Comparison of ENCODE assay signal across 8 cellular contexts in the genomic region with DNA sequence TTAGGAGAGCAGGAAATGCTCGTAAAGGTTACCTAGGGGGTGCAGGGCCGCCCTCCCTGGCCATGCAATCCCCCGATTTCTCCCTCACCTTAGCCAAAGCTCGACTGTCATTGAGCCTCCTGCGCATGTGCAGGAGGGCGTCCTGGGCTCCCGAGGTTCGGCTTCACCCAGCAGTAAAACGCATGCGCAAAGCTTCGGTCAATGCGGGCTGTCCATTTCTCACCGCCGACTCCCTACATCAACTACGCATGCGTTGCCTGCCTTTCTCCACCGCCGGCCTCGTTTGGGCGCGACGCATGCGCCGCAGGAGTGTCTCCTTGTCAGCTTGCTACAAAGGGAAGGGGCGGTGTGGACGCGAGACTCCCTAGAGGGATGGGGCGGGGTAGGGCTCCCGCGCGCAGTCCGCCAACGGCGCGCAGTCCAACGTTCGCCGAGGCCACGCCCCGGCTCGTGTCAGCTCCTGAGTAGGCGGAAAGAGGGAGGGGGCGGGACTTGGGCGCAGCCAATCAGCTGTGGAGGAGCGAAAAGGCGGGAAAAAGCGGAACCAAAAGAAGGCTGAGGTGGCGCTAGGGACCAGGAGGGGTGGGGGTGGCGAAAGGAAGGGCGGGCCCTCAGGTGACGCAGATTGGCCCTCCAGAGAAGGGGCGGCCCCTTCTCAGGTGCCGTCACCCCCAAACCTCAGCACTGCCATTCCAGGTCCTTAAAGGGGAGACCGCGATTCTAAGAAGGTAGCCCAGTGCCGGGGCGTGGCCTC. TPM values are rescaled to one million over a fixed set of nuclear protein-coding genes. Genes with fewer than 3 reads are reported as not detected.
DNase-seq lines count a peak whose midpoint lies in the region; FAIRE-seq and TF ChIP-seq lines count a peak whose summit lies in the region.

A gene with protein sequence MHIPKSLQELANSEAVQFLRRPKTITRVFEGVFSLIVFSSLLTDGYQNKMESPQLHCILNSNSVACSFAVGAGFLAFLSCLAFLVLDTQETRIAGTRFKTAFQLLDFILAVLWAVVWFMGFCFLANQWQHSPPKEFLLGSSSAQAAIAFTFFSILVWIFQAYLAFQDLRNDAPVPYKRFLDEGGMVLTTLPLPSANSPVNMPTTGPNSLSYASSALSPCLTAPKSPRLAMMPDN (plus strand): TSS at position 558 of the 754 bp plus-strand sequence. CDS start 1,476 bp downstream, outside the sequence.
TSS of gene TMEM143 (minus strand) at position 131 of the 754 bp plus-strand sequence. CDS start at position 111, 20 bp downstream.

- no peaks in the 10 kb centered on the region for H3K27me3 ChIP-seq in neuron (ENCODE audit: insufficient read depth, low read length)

- H3K27me3 Mint-ChIP-seq in HFFc6 (ENCODE audit: insufficient read depth), result peaks cover under 1% of the 10 kb centered on the region
- no peaks in the 10 kb centered on the region for H3K27me3 Mint-ChIP-seq in activated naive CD4-positive, alpha-beta T cell treated with anti-CD3 and anti-CD28 coated beads, Interleukin-2, amount 10 ng/mL, durations not matched to agents 7 days and 5 days

- no peaks in the 10 kb centered on the region for H3K9me3 ChIP-seq in neuron (ENCODE audit: low read length)

- peak; percentile 99 for DNase-seq in GM04504 (ENCODE audit: low read depth)
- DNase-seq in HFFc6, result peak; percentile 99
- peak; percentile 100 for DNase-seq in NAMALWA (ENCODE audit: low spot score)
- peak; percentile 99 for DNase-seq in SK-MEL-5 (ENCODE audit: low read depth, low spot score)
- DNase-seq in activated naive CD4-positive, alpha-beta T cell treated with anti-CD3 and anti-CD28 coated beads, Interleukin-2, amount 10 ng/mL, durations not matched to agents 7 days and 5 days, result peak; percentile 99
- DNase-seq in frontal cortex (ENCODE audit: low spot score in 2 of 2), result peak; percentile 89 to 95
- peak; percentile 99 for DNase-seq in stromal cell of bone marrow (ENCODE audit: low read depth)

- H2AFZ ChIP-seq in neuron (ENCODE audit: low read depth, low read length), result peak within 1 kb of the TSS; percentile 48

- no peaks in the 10 kb centered on the region for H3K9me3 Mint-ChIP-seq in HFFc6
- no peaks in the 10 kb centered on the region for H3K9me3 Mint-ChIP-seq in activated naive CD4-positive, alpha-beta T cell treated with anti-CD3 and anti-CD28 coated beads, Interleukin-2, amount 10 ng/mL, durations not matched to agents 7 days and 5 days

- in situ Hi-C loops in SK-MEL-5 (cut with HindIII; ENCODE audit: low pct_unique_long_range_greater_than_20kb, low sequenced_read_pairs), result no loop called here

- CTCF ChIA-PET in activated naive CD4-positive, alpha-beta T cell treated with anti-CD3 and anti-CD28 coated beads, Interleukin-2, amount 10 ng/mL, durations not matched to agents 7 days and 5 days (lab: Charles Lee), result interaction anchor here (1.3 to 4.4 kb wide), 2 partner anchors 27 to 46 kb away, joined by 4 to 26 read pairs; partner anchors contain the start of gene KDELR1

- peak; percentile 95 for FAIRE-seq in frontal cortex (lab: Jason Lieb, UNC)

- no peaks in the 10 kb centered on the region for H3K4me1 Mint-ChIP-seq in HFFc6 (ENCODE audit: low read depth)
- H3K4me1 Mint-ChIP-seq in activated naive CD4-positive, alpha-beta T cell treated with anti-CD3 and anti-CD28 coated beads, Interleukin-2, amount 10 ng/mL, durations not matched to agents 7 days and 5 days, result peaks cover 17% of the 10 kb centered on the region

- no peaks in the 10 kb centered on the region; the same call in 1 of the 2 replicates for H3K36me3 Mint-ChIP-seq in HFFc6 (ENCODE audit: low read depth)
- H3K36me3 Mint-ChIP-seq in activated naive CD4-positive, alpha-beta T cell treated with anti-CD3 and anti-CD28 coated beads, Interleukin-2, amount 10 ng/mL, durations not matched to agents 7 days and 5 days, result peaks cover 6% of the 10 kb centered on the region

- peak within 1 kb of the TSS; percentile 94 for H3K27ac Mint-ChIP-seq in HFFc6
- H3K27ac Mint-ChIP-seq in activated naive CD4-positive, alpha-beta T cell treated with anti-CD3 and anti-CD28 coated beads, Interleukin-2, amount 10 ng/mL, durations not matched to agents 7 days and 5 days, result peak within 1 kb of the TSS; percentile 95

- no peak for TF ChIP-seq CTCF in HFFc6 (IDR thresholded peaks at IDR 0.05)

- H3K4me1 ChIP-seq in neuron (ENCODE audit: insufficient read depth, low read length), result no peaks in the 10 kb centered on the region

- peak within 1 kb of the TSS; percentile 88 for H3K4me3 Mint-ChIP-seq in HFFc6
- peak within 1 kb of the TSS; percentile 83 for H3K4me3 Mint-ChIP-seq in activated naive CD4-positive, alpha-beta T cell treated with anti-CD3 and anti-CD28 coated beads, Interleukin-2, amount 10 ng/mL, durations not matched to agents 7 days and 5 days

- peak within 1 kb of the TSS; percentile 55 for H3K4me3 ChIP-seq in neuron (ENCODE audit: low read length)

- no peaks in the 10 kb centered on the region for H3K36me3 ChIP-seq in neuron (ENCODE audit: insufficient read depth, low read length)

RNA-seq across cellular contexts. Expression of the first gene that starts in this region (rescaled TPM):
- not detected for total RNA-seq in HFFc6 (2021; fragmentation: NEBNext Ultra II Directional; extraction: Animal tissue kit (Norgen Biotek cat#: 25700))
- not detected in 2 replicates for total RNA-seq in SK-MEL-5 (2014; rRNA removed; shearing (Covaris generic))
- polyA plus RNA-seq in SK-MEL-5 (2015; cell fraction: cytosol; rRNA removed), result 0.70 TPM in 1 of 2 replicates, not detected in the other
- not detected in 2 replicates for polyA plus RNA-seq in SK-MEL-5 (2015; cell fraction: nucleus; rRNA removed)
- total RNA-seq in frontal cortex, result not detected

RNA-seq across cellular contexts. Expression of gene TMEM143, which starts in this region (rescaled TPM):
- 1 to 10 TPM; 5.9 to 9.7 (median 7.7) TPM for total RNA-seq in HFFc6 (2021; fragmentation: NEBNext Ultra II Directional; extraction: Animal tissue kit (Norgen Biotek cat#: 25700))
- 2.4 and 4.4 TPM in 2 replicates for total RNA-seq in SK-MEL-5 (2014; rRNA removed; shearing (Covaris generic))
- 5.3 and 8.7 TPM in 2 replicates for polyA plus RNA-seq in SK-MEL-5 (2015; cell fraction: cytosol; rRNA removed)
- polyA plus RNA-seq in SK-MEL-5 (2015; cell fraction: nucleus; rRNA removed), result 15.2 and 25.3 TPM in 2 replicates
- total RNA-seq in frontal cortex, result 3.7 TPM

Comparison
In these comparisons a context has a peak if more than half of its experiments do, and no peak if none do; other contexts are left out.
1. Peak in every context shown above with its lines: DNase-seq and H3K4me3 ChIP-seq.